ENCODE assay signal across 28 cellular contexts in genomic region chrY:15773579-15773978, GRCh38.
"Had no signal": no experiment of that assay in that cellular context is flagged by ENCODE, and none has a peak within 500 bp of the region (broad histone marks: within the 10 kb centered on the region; RNA-seq: fewer than 3 reads in every experiment).

No MANE protein-coding gene starts in this region.

- H3K9me3 Mint-ChIP-seq: activated CD4-positive, alpha-beta T cell treated with anti-CD3 and anti-CD28 coated beads, Interleukin-2, amount 10 ng/mL, durations not matched to agents 24 days and 14 days; activated naive CD4-positive, alpha-beta T cell treated with anti-CD3 and anti-CD28 coated beads, Interleukin-2, amount 50 U/mL, for 24 hours; activated T-cell treated with anti-CD3 and anti-CD28 coated beads, Interleukin-2, amount 50 U/mL, for 24 hours had no signal

- H3K27ac ChIP-seq: ascending aorta, cardiac muscle cell, PC-9, WERI-Rb-1 had no signal

- DNase-seq: activated CD4-positive, alpha-beta T cell treated with anti-CD3 and anti-CD28 coated beads, Interleukin-2, amount 10 ng/mL, durations not matched to agents 24 days and 14 days; activated CD4-positive, alpha-beta T cell treated with anti-CD3 and anti-CD28 coated beads, Interleukin-2, amount 50 U/mL, for 4 hours; activated CD8-positive, alpha-beta T cell treated with anti-CD3 and anti-CD28 coated beads, Interleukin-2, amount 10 ng/mL, durations not matched to agents 7 days and 5 days; activated gamma-delta T cell; activated naive CD4-positive, alpha-beta T cell treated with Interleukin-2 at 50 U/mL for 16 hours; activated naive CD8-positive, alpha-beta T cell treated with anti-CD3 and anti-CD28 coated beads, Interleukin-2, amount 10 ng/mL, durations not matched to agents 7 days and 5 days; activated T-cell treated with anti-CD3 and anti-CD28 coated beads, Interleukin-2, amount 50 U/mL, for 24 hours; amygdala; Karpas-422; KBM-7; NCI-H1436 treated with DMSO at 0.1 percent for 48 hours; NCI-H1694 treated with DMSO at 0.1 percent for 48 hours; NCI-H2029; NCI-H345; NCI-H524 treated with DMSO at 0.1 percent for 48 hours; NCI-H748 treated with DMSO at 0.1 percent for 48 hours; NK-92 treated with Interleukin-12 subunit alpha and Interleukin-12 subunit beta, amount 100 ng/mL, for 24 hours; PC-9; Right ventricle myocardium superior; SW 1271; T1000; WERI-Rb-1 had no signal

- H3K36me3 ChIP-seq: ascending aorta, cardiac muscle cell, WERI-Rb-1 had no signal

- H3K4me1 Mint-ChIP-seq: activated CD4-positive, alpha-beta T cell treated with anti-CD3 and anti-CD28 coated beads, Interleukin-2, amount 10 ng/mL, durations not matched to agents 24 days and 14 days; activated naive CD4-positive, alpha-beta T cell treated with anti-CD3 and anti-CD28 coated beads, Interleukin-2, amount 50 U/mL, for 24 hours; activated naive CD8-positive, alpha-beta T cell treated with anti-CD3 and anti-CD28 coated beads, Interleukin-2, amount 10 ng/mL, durations not matched to agents 7 days and 5 days; central memory CD8-positive, alpha-beta T cell had no signal

- H3K4me1 ChIP-seq: ascending aorta had no signal

- H3K9me3 ChIP-seq: ascending aorta had no signal

- H3K36me3 Mint-ChIP-seq: activated naive CD4-positive, alpha-beta T cell treated with anti-CD3 and anti-CD28 coated beads, Interleukin-2, amount 50 U/mL, for 24 hours; activated naive CD8-positive, alpha-beta T cell treated with anti-CD3 and anti-CD28 coated beads, Interleukin-2, amount 10 ng/mL, durations not matched to agents 7 days and 5 days had no signal

- H2AFZ ChIP-seq: PC-9 had no signal

- H3K27me3 ChIP-seq: ascending aorta, cardiac muscle cell had no signal

- H3K4me3 ChIP-seq: ascending aorta, cardiac muscle cell, PC-9 had no signal

- H3K4me2 ChIP-seq: PC-9 had no signal

- FAIRE-seq: RCC 7860 had no signal

- H3K4me3 Mint-ChIP-seq: activated CD4-positive, alpha-beta T cell treated with anti-CD3 and anti-CD28 coated beads, Interleukin-2, amount 10 ng/mL, durations not matched to agents 24 days and 14 days; activated CD8-positive, alpha-beta T cell treated with anti-CD3 and anti-CD28 coated beads, Interleukin-2, amount 10 ng/mL, durations not matched to agents 7 days and 5 days; activated naive CD4-positive, alpha-beta T cell treated with anti-CD3 and anti-CD28 coated beads, Interleukin-2, amount 50 U/mL, for 24 hours; activated naive CD8-positive, alpha-beta T cell treated with anti-CD3 and anti-CD28 coated beads, Interleukin-2, amount 10 ng/mL, durations not matched to agents 7 days and 5 days; activated T-cell treated with anti-CD3 and anti-CD28 coated beads, Interleukin-2, amount 50 U/mL, for 24 hours; central memory CD8-positive, alpha-beta T cell had no signal

- H3K27ac Mint-ChIP-seq: activated CD4-positive, alpha-beta T cell treated with anti-CD3 and anti-CD28 coated beads, Interleukin-2, amount 10 ng/mL, durations not matched to agents 24 days and 14 days; activated CD8-positive, alpha-beta T cell treated with anti-CD3 and anti-CD28 coated beads, Interleukin-2, amount 10 ng/mL, durations not matched to agents 7 days and 5 days; activated naive CD4-positive, alpha-beta T cell treated with anti-CD3 and anti-CD28 coated beads, Interleukin-2, amount 50 U/mL, for 24 hours; activated naive CD8-positive, alpha-beta T cell treated with anti-CD3 and anti-CD28 coated beads, Interleukin-2, amount 10 ng/mL, durations not matched to agents 7 days and 5 days; activated T-cell treated with anti-CD3 and anti-CD28 coated beads, Interleukin-2, amount 50 U/mL, for 24 hours; activated T-helper 2 cell treated with anti-CD3 and anti-CD28 coated beads, Interferon-gamma antibody, Interleukin-2, Interleukin-4, amounts not matched to agents 10 μg/mL and 5 μg/mL and 100 μg/mL, durations not matched to agents 14 hours and 24 hours and 36 hours had no signal

- H3K27me3 Mint-ChIP-seq: activated CD4-positive, alpha-beta T cell treated with anti-CD3 and anti-CD28 coated beads, Interleukin-2, amount 10 ng/mL, durations not matched to agents 24 days and 14 days; activated naive CD4-positive, alpha-beta T cell treated with anti-CD3 and anti-CD28 coated beads, Interleukin-2, amount 50 U/mL, for 24 hours; activated naive CD8-positive, alpha-beta T cell treated with anti-CD3 and anti-CD28 coated beads, Interleukin-2, amount 10 ng/mL, durations not matched to agents 7 days and 5 days; activated T-cell treated with anti-CD3 and anti-CD28 coated beads, Interleukin-2, amount 50 U/mL, for 24 hours; central memory CD8-positive, alpha-beta T cell had no signal

- ATAC-seq: activated CD8-positive, alpha-beta T cell treated with anti-CD3 and anti-CD28 coated beads, Interleukin-2, amount 10 ng/mL, durations not matched to agents 7 days and 5 days had no signal
